Comparison of ENCODE assay signal across 2 cellular contexts in genomic region chr15:81308260-81308659, GRCh38.
TF ChIP-seq lines count a peak whose summit lies in the region.

No MANE protein-coding gene starts in this region.

TF ChIP-seq in IMR-90, 13 proteins besides CTCF, POLR2A, EP300 and RAD21:
- TF ChIP-seq MXI1 (IDR thresholded peaks at IDR 0.05; ENCODE audit: borderline replicate concordance, low read depth, low read length) = no peak
- TF ChIP-seq RFX5 (IDR thresholded peaks at IDR 0.05; ENCODE audit: low read depth, low read length) = no peak
- TF ChIP-seq FOS (IDR thresholded peaks at IDR 0.05; ENCODE audit: low read depth, low read length) = no peak
- no peak for TF ChIP-seq CHD1 (IDR thresholded peaks at IDR 0.05; ENCODE audit: low read depth, low read length)
- no peak for TF ChIP-seq SMC3 (IDR thresholded peaks at IDR 0.05; ENCODE audit: low read depth, low read length)
- no peak for TF ChIP-seq CEBPB (IDR thresholded peaks at IDR 0.05; ENCODE audit: low read depth, low read length)
- no peak for TF ChIP-seq ELK1 (IDR thresholded peaks at IDR 0.05; ENCODE audit: borderline replicate concordance, low read depth, low read length)
- TF ChIP-seq BHLHE40 (IDR thresholded peaks at IDR 0.05; ENCODE audit: low read depth, low read length) = no peak
- no peak for TF ChIP-seq NFE2L2 (IDR thresholded peaks at IDR 0.05; ENCODE audit: low read depth, low read length)
- no peak for TF ChIP-seq MAZ (IDR thresholded peaks at IDR 0.05; ENCODE audit: borderline replicate concordance, low read depth, low read length)
- TF ChIP-seq MAFK (IDR thresholded peaks at IDR 0.05; ENCODE audit: low read depth, low read length) = no peak
- TF ChIP-seq RCOR1 (IDR thresholded peaks at IDR 0.05; ENCODE audit: insufficient replicate concordance, low read length) = no peak
- TF ChIP-seq USF2 (IDR thresholded peaks at IDR 0.05; ENCODE audit: low read depth, low read length) = no peak
TF ChIP-seq in IMR-90: peak in this region for 0.

TF ChIP-seq in HepG2, 621 proteins besides CTCF, POLR2A, EP300 and RAD21:
- TF ChIP-seq SRY (CRISPR knock-in tag; IDR thresholded peaks at IDR 0.05) (no peak), RBAK (CRISPR knock-in tag; IDR thresholded peaks at IDR 0.05) (no peak), BORCS8-MEF2B (CRISPR knock-in tag; IDR thresholded peaks at IDR 0.05) (no peak), GZF1 (CRISPR knock-in tag; IDR thresholded peaks at IDR 0.05) (no peak), SUZ12 (IDR thresholded peaks at IDR 0.05; ENCODE audit: low read depth, low read length) (no peak), ZNF138 (CRISPR knock-in tag; IDR thresholded peaks at IDR 0.05; ENCODE audit: low read depth) (no peak), ZNF281 (CRISPR knock-in tag; IDR thresholded peaks at IDR 0.05; ENCODE audit: borderline replicate concordance) (no peak), HMG20B (CRISPR knock-in tag; conservative IDR thresholded peaks at IDR 0.05) (no peak), ZFY (CRISPR knock-in tag; IDR thresholded peaks at IDR 0.05) (no peak), ZNF12 (CRISPR knock-in tag; IDR thresholded peaks at IDR 0.05) (no peak)
- TF ChIP-seq, protein P1, sequence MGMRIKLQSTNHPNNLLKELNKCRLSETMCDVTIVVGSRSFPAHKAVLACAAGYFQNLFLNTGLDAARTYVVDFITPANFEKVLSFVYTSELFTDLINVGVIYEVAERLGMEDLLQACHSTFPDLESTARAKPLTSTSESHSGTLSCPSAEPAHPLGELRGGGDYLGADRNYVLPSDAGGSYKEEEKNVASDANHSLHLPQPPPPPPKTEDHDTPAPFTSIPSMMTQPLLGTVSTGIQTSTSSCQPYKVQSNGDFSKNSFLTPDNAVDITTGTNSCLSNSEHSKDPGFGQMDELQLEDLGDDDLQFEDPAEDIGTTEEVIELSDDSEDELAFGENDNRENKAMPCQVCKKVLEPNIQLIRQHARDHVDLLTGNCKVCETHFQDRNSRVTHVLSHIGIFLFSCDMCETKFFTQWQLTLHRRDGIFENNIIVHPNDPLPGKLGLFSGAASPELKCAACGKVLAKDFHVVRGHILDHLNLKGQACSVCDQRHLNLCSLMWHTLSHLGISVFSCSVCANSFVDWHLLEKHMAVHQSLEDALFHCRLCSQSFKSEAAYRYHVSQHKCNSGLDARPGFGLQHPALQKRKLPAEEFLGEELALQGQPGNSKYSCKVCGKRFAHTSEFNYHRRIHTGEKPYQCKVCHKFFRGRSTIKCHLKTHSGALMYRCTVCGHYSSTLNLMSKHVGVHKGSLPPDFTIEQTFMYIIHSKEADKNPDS (CRISPR knock-in tag; IDR thresholded peaks at IDR 0.05) = no peak
